Comparison of ENCODE assay signal across 21 cellular contexts in the genomic region with DNA sequence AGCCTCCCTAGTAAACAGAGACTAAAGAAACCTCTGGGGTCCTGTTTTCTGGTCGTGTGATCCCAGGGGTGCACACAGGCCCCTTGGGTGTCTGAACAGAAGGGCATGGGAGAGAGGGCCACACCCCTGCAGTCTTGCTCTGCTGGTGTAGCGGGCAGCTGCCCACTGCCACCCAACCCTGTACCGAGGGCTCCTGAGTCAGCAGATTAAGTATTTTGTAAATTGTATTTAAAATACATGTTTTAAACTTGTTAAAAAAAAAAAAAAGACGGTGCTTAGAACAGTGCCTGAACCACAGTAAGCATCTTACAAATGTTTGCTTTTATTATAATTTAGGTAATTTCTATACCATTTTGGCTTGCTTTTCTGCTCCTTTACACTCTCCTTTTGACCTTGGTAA.
"Had no signal": no experiment of that assay in that cellular context is flagged by ENCODE, and none has a peak within 500 bp of the region (broad histone marks: within the 10 kb centered on the region; RNA-seq: fewer than 3 reads in every experiment).

No MANE protein-coding gene starts in this region.

- H3K4me1 Mint-ChIP-seq: activated naive CD4-positive, alpha-beta T cell treated with anti-CD3 and anti-CD28 coated beads, Interleukin-2, amount 50 U/mL, for 24 hours had no signal

- H3K36me3 ChIP-seq: cardiac muscle cell, neural progenitor cell, spleen, thoracic aorta, upper lobe of left lung had no signal

- H3K4me3 ChIP-seq: body of pancreas, cardiac muscle cell, lung, neural progenitor cell, spleen, thoracic aorta, upper lobe of left lung had no signal

- H3K4me3 Mint-ChIP-seq: activated CD8-positive, alpha-beta T cell treated with anti-CD3 and anti-CD28 coated beads, Interleukin-2, amount 10 ng/mL, durations not matched to agents 7 days and 5 days; activated naive CD4-positive, alpha-beta T cell treated with anti-CD3 and anti-CD28 coated beads, Interleukin-2, amount 50 U/mL, for 24 hours; activated T-helper 1 cell treated with anti-CD3 and anti-CD28 coated beads, Interleukin-12 subunit alpha, Interleukin-12 subunit beta, Interleukin-2, Interleukin-4 antibody, amounts not matched to agents 30 ng/mL and 10 ng/mL and 1 ng/mL, durations not matched to agents 14 hours and 24 hours and 36 hours; dendritic cell treated with granulocyte-macrophage colony-stimulating factor and Interleukin-4, amounts not matched to agents 40 ng/mL and 50 ng/mL, for 4 days; naive thymus-derived CD4-positive, alpha-beta T cell; neural progenitor cell had no signal

- H3K9me3 Mint-ChIP-seq: activated naive CD4-positive, alpha-beta T cell treated with anti-CD3 and anti-CD28 coated beads, Interleukin-2, amount 50 U/mL, for 24 hours; activated T-helper 1 cell treated with anti-CD3 and anti-CD28 coated beads, Interleukin-12 subunit alpha, Interleukin-12 subunit beta, Interleukin-2, Interleukin-4 antibody, amounts not matched to agents 30 ng/mL and 10 ng/mL and 1 ng/mL, durations not matched to agents 14 hours and 24 hours and 36 hours; dendritic cell treated with granulocyte-macrophage colony-stimulating factor and Interleukin-4, amounts not matched to agents 40 ng/mL and 50 ng/mL, for 4 days had no signal

- H3K4me2 ChIP-seq: neural progenitor cell had no signal

- H3K27me3 ChIP-seq: body of pancreas, cardiac muscle cell, neural progenitor cell, spleen, upper lobe of left lung had no signal

- ATAC-seq: activated CD8-positive, alpha-beta T cell treated with anti-CD3 and anti-CD28 coated beads, Interleukin-2, amount 10 ng/mL, durations not matched to agents 7 days and 5 days; body of pancreas had no signal

- DNase-seq: activated CD4-positive, alpha-beta T cell treated with anti-CD3 and anti-CD28 coated beads for 1 hour; activated CD4-positive, alpha-beta T cell treated with anti-CD3 and anti-CD28 coated beads, Interleukin-2, amount 50 U/mL, for 1 hour; activated CD8-positive, alpha-beta T cell treated with anti-CD3 and anti-CD28 coated beads, Interleukin-2, amount 10 ng/mL, durations not matched to agents 7 days and 5 days; activated gamma-delta T cell; body of pancreas; effector CD4-positive, alpha-beta T cell; foreskin fibroblast; naive thymus-derived CD4-positive, alpha-beta T cell; retina; spleen; stimulated activated CD4-positive, alpha-beta T cell treated with anti-CD3 and anti-CD28 coated beads, Interleukin-4, amount 100 ng/mL, for 1 hour; stimulated activated naive CD4-positive, alpha-beta T cell treated with Interleukin-2 at 50 U/mL for 16 hours had no signal

- H2AFZ ChIP-seq: neural progenitor cell had no signal

- H3K36me3 Mint-ChIP-seq: naive thymus-derived CD4-positive, alpha-beta T cell had no signal

- H3K9ac ChIP-seq: neural progenitor cell had no signal

- H3K27ac Mint-ChIP-seq: activated CD8-positive, alpha-beta T cell treated with anti-CD3 and anti-CD28 coated beads, Interleukin-2, amount 10 ng/mL, durations not matched to agents 7 days and 5 days; activated naive CD4-positive, alpha-beta T cell treated with anti-CD3 and anti-CD28 coated beads, Interleukin-2, amount 50 U/mL, for 24 hours; activated T-helper 1 cell treated with anti-CD3 and anti-CD28 coated beads, Interleukin-12 subunit alpha, Interleukin-12 subunit beta, Interleukin-2, Interleukin-4 antibody, amounts not matched to agents 30 ng/mL and 10 ng/mL and 1 ng/mL, durations not matched to agents 14 hours and 24 hours and 36 hours; dendritic cell treated with granulocyte-macrophage colony-stimulating factor and Interleukin-4, amounts not matched to agents 40 ng/mL and 50 ng/mL, for 4 days; progenitor cell of endocrine pancreas had no signal

- H3K9me3 ChIP-seq: body of pancreas, spleen, thoracic aorta, upper lobe of left lung had no signal

- H3K27ac ChIP-seq: cardiac muscle cell, neural progenitor cell had no signal

- H3K27me3 Mint-ChIP-seq: dendritic cell treated with granulocyte-macrophage colony-stimulating factor and Interleukin-4, amounts not matched to agents 40 ng/mL and 50 ng/mL, for 4 days; progenitor cell of endocrine pancreas had no signal
